In genomic region chr14:30088620-30089019, GRCh38 we compare ENCODE assay signal across 35 cellular contexts.
"Had no signal": no experiment of that assay in that cellular context is flagged by ENCODE, and none has a peak within 500 bp of the region (broad histone marks: within the 10 kb centered on the region; RNA-seq: fewer than 3 reads in every experiment).

No MANE protein-coding gene starts in this region.

- H3K27me3 ChIP-seq: MG63 had no signal

- H3K4me3 ChIP-seq: MG63 had no signal

- H3K27ac ChIP-seq: KMS-11 had no signal

- H3K36me3 ChIP-seq: MG63 had no signal

- H3K9ac ChIP-seq: KMS-11 had no signal

- DNase-seq: Karpas-422, Kasumi-1, KG1, MG63, MM.1S, MV-4-11, NCI-H1048, NCI-H1092, NCI-H1092 treated with DMSO at 0.1 percent for 48 hours, NCI-H1105, NCI-H1105 treated with DMSO at 0.1 percent for 48 hours, NCI-H1417, NCI-H1417 treated with DMSO at 0.1 percent for 48 hours, NCI-H1436, NCI-H1436 treated with DMSO at 0.1 percent for 48 hours, NCI-H146, NCI-H1694, NCI-H1694 treated with DMSO at 0.1 percent for 48 hours, NCI-H187, NCI-H187 treated with DMSO at 0.1 percent for 48 hours, NCI-H1930, NCI-H2029, NCI-H2029 treated with DMSO at 0.1 percent for 48 hours, NCI-H2081, NCI-H2081 treated with DMSO at 0.1 percent for 48 hours, NCI-H2107, NCI-H2171, NCI-H2171 treated with DMSO at 0.1 percent for 48 hours, NCI-H2227 treated with DMSO at 0.1 percent for 48 hours, NCI-H226, NCI-H345, NCI-H446, NCI-H446 treated with DMSO at 0.1 percent for 48 hours, NCI-H510A had no signal

- H3K4me2 ChIP-seq: KMS-11 had no signal
